ENCODE assay signal across 1 cellular context in genomic region chr6:117840541-117840983, GRCh38.
TF ChIP-seq lines count a peak whose summit lies in the region.

No MANE protein-coding gene starts in this region.

TF ChIP-seq in WTC11, 78 proteins besides CTCF, POLR2A, EP300 and RAD21 (continued from another document):
- TF ChIP-seq E2F1 (CRISPR knock-in tag; IDR thresholded peaks at IDR 0.05) (no peak), RORB (CRISPR knock-in tag; IDR thresholded peaks at IDR 0.05) (no peak), ZNF138 (CRISPR knock-in tag; conservative IDR thresholded peaks at IDR 0.05) (no peak), ELF4 (CRISPR knock-in tag; IDR thresholded peaks at IDR 0.05; ENCODE audit: low read depth) (no peak), CREB1 (CRISPR knock-in tag; IDR thresholded peaks at IDR 0.05) (no peak), CDX4 (CRISPR knock-in tag; IDR thresholded peaks at IDR 0.05; ENCODE audit: borderline replicate concordance) (no peak)
